1 cellular context compared by ENCODE assay signal in genomic region chr20:44388466-44389023, GRCh38.
TF ChIP-seq lines count a peak whose summit lies in the region.

No MANE protein-coding gene starts in this region.

TF ChIP-seq in GM23338, 12 proteins besides CTCF, POLR2A, EP300 and RAD21 (continued from another document):
- TF ChIP-seq REST (IDR thresholded peaks at IDR 0.05; ENCODE audit: unreplicated experiment): no peak
- TF ChIP-seq STAT1 (IDR thresholded peaks at IDR 0.05; ENCODE audit: unreplicated experiment): no peak
- TF ChIP-seq ZNF462 (CRISPR knock-in tag; IDR thresholded peaks at IDR 0.05): no peak
- no peak for TF ChIP-seq JUNB (IDR thresholded peaks at IDR 0.05; ENCODE audit: unreplicated experiment)
- TF ChIP-seq EZH2phosphoT487 (IDR thresholded peaks at IDR 0.05; ENCODE audit: unreplicated experiment): no peak
- no peak for TF ChIP-seq POLR2AphosphoS5 (IDR thresholded peaks at IDR 0.05; ENCODE audit: low read depth)
- TF ChIP-seq ETS1 (IDR thresholded peaks at IDR 0.05): no peak
TF ChIP-seq in GM23338: peak in this region for 0.
